ENCODE assay signal across 21 cellular contexts in the genomic region with DNA sequence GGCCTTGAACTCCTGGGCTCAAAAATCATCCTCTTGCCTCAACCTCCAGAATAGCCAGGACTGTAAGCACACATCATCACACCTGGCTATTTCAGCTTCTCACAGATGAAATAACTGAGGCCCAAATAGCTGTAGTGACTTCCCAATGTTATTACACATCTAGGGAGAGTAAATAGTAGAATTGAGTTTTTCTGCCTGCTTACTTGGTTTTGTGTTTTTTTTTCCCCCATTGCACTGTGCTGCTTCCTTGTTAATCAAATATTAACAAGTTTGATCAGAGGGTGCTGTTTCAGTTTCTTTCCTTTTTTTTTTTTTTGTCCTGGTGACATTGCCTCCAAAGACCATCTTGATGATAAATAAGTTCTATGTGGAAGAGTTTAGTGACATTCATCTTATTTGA.
"Had no signal": no experiment of that assay in that cellular context is flagged by ENCODE, and none has a peak within 500 bp of the region (broad histone marks: within the 10 kb centered on the region; RNA-seq: fewer than 3 reads in every experiment).

No MANE protein-coding gene starts in this region.

- ATAC-seq: heart left ventricle, left colon, lower lobe of right lung had no signal

- H3K4me3 ChIP-seq: heart left ventricle, lower lobe of right lung, right atrium auricular region, stomach, suprapubic skin, tibial nerve had no signal

- DNase-seq: activated CD4-positive, alpha-beta memory T cell treated with anti-CD3 and anti-CD28 coated beads, Interleukin-2, amount 10 ng/mL, durations not matched to agents 7 days and 5 days; activated CD4-positive, alpha-beta T cell treated with anti-CD3 and anti-CD28 coated beads for 48 hours; activated naive CD4-positive, alpha-beta T cell treated with Interleukin-2 at 50 U/mL for 16 hours; aorta; effector CD4-positive, alpha-beta T cell; heart left ventricle; left colon; lower lobe of right lung; naive B cell; stomach; T-helper 1 cell; T1000 had no signal

- H3K9me3 Mint-ChIP-seq: activated CD4-positive, alpha-beta memory T cell treated with anti-CD3 and anti-CD28 coated beads, Interleukin-2, amount 10 ng/mL, durations not matched to agents 7 days and 5 days; activated T-helper 2 cell treated with anti-CD3 and anti-CD28 coated beads, Interferon-gamma antibody, Interleukin-2, Interleukin-4, amounts not matched to agents 10 μg/mL and 5 μg/mL and 100 μg/mL, durations not matched to agents 14 hours and 24 hours and 36 hours; brain; dendritic cell treated with granulocyte-macrophage colony-stimulating factor and Interleukin-4, amounts not matched to agents 40 ng/mL and 50 ng/mL, for 4 days; naive B cell had no signal

- H3K36me3 ChIP-seq: right atrium auricular region, tibial nerve had no signal

- H3K9me3 ChIP-seq: heart left ventricle, lower lobe of right lung, right atrium auricular region, stomach, suprapubic skin, tibial nerve had no signal

- H3K27me3 Mint-ChIP-seq: activated CD4-positive, alpha-beta memory T cell treated with anti-CD3 and anti-CD28 coated beads, Interleukin-2, amount 10 ng/mL, durations not matched to agents 7 days and 5 days; brain; dendritic cell treated with granulocyte-macrophage colony-stimulating factor and Interleukin-4, amounts not matched to agents 40 ng/mL and 50 ng/mL, for 4 days; naive B cell; progenitor cell of endocrine pancreas had no signal

- H3K4me3 Mint-ChIP-seq: activated CD4-positive, alpha-beta memory T cell treated with anti-CD3 and anti-CD28 coated beads, Interleukin-2, amount 10 ng/mL, durations not matched to agents 7 days and 5 days; brain; dendritic cell treated with granulocyte-macrophage colony-stimulating factor and Interleukin-4, amounts not matched to agents 40 ng/mL and 50 ng/mL, for 4 days; naive B cell had no signal

- H3K27me3 ChIP-seq: heart left ventricle, right atrium auricular region, stomach, suprapubic skin, tibial nerve had no signal

- FAIRE-seq: endometrium, urothelium cell line had no signal

- H3K4me1 ChIP-seq: right atrium auricular region, suprapubic skin had no signal

- H3K27ac Mint-ChIP-seq: activated CD4-positive, alpha-beta memory T cell treated with anti-CD3 and anti-CD28 coated beads, Interleukin-2, amount 10 ng/mL, durations not matched to agents 7 days and 5 days; activated T-helper 2 cell treated with anti-CD3 and anti-CD28 coated beads, Interferon-gamma antibody, Interleukin-2, Interleukin-4, amounts not matched to agents 10 μg/mL and 5 μg/mL and 100 μg/mL, durations not matched to agents 14 hours and 24 hours and 36 hours; brain; dendritic cell treated with granulocyte-macrophage colony-stimulating factor and Interleukin-4, amounts not matched to agents 40 ng/mL and 50 ng/mL, for 4 days had no signal

- H3K27ac ChIP-seq: heart left ventricle, lower lobe of right lung, right atrium auricular region, stomach, suprapubic skin, tibial nerve had no signal
